Comparison of ENCODE assay signal across 20 cellular contexts in genomic region chr15:43774062-43774461, GRCh38. TPM values are rescaled to one million over a fixed set of nuclear protein-coding genes. Genes with fewer than 3 reads are reported as not detected.
DNase-seq lines count a peak whose midpoint lies in the region; ATAC-seq and TF ChIP-seq lines count a peak whose summit lies in the region.
"Had no signal": no experiment of that assay in that cellular context is flagged by ENCODE, and none has a peak within 500 bp of the region (broad histone marks: within the 10 kb centered on the region; RNA-seq: fewer than 3 reads in every experiment).

No MANE protein-coding gene starts in this region.

- TF ChIP-seq POLR2A in prostate gland (IDR thresholded peaks at IDR 0.05): no peak

- peaks cover 26% of the 10 kb centered on the region for H3K36me3 Mint-ChIP-seq in activated naive CD8-positive, alpha-beta T cell treated with anti-CD3 and anti-CD28 coated beads for 36 hours

- no peak for DNase-seq in activated naive CD8-positive, alpha-beta T cell treated with anti-CD3 and anti-CD28 coated beads for 36 hours
- DNase-seq in prostate gland (ENCODE audit: low spot score) (no peak), cortex of kidney (lab: John Stamatoyannopoulos, UW) (no peak)
- DNase-seq: activated gamma-delta T cell treated with Interleukin-2 at 50 U/mL for 16 hours; AML-193; DMS 273 treated with DMSO at 0.1 percent for 48 hours; effector CD4-positive, alpha-beta T cell; kidney glomerular epithelial cell; MM.1S; NCI-H2081; NCI-H69; Peyer's patch; substantia nigra; WERI-Rb-1 had no signal

- H3K9me3 Mint-ChIP-seq in activated naive CD8-positive, alpha-beta T cell treated with anti-CD3 and anti-CD28 coated beads for 36 hours: no peaks in the 10 kb centered on the region

- H3K4me1 ChIP-seq in DOHH2 (ENCODE audit: control insufficient read depth, low read length) (peaks cover 66% of the 10 kb centered on the region), prostate gland (replicated peaks) (no peaks in the 10 kb centered on the region)
- H3K4me1 ChIP-seq: breast epithelium had no signal

- peak overlapping the region; percentile 93 for H3K4me2 ChIP-seq in DOHH2 (ENCODE audit: low read length)

- H3K9me2 ChIP-seq in DOHH2 (replicated peaks; ENCODE audit: control insufficient read depth, low read length): no peaks in the 10 kb centered on the region

- no peaks in the 10 kb centered on the region for H3K27me3 ChIP-seq in DOHH2 (ENCODE audit: control insufficient read depth, low read length)
- H3K27me3 ChIP-seq in prostate gland (replicated peaks; ENCODE audit: insufficient read depth): no peaks in the 10 kb centered on the region
- H3K27me3 ChIP-seq: breast epithelium, neutrophil, Peyer's patch, right atrium auricular region had no signal

- H3K4me1 Mint-ChIP-seq in activated naive CD8-positive, alpha-beta T cell treated with anti-CD3 and anti-CD28 coated beads for 36 hours: peaks cover 23% of the 10 kb centered on the region

- no peak for ATAC-seq in HG02840 (IDR thresholded peaks at IDR 0.05; ENCODE audit: low FRiP score, unreplicated experiment)

- no peaks in the 10 kb centered on the region for H3K9me3 ChIP-seq in DOHH2 (ENCODE audit: control insufficient read depth, insufficient read depth, low read length)
- H3K9me3 ChIP-seq in prostate gland: no peaks in the 10 kb centered on the region
- H3K9me3 ChIP-seq: breast epithelium, neutrophil, Peyer's patch, right atrium auricular region had no signal

- intact Hi-C loops in prostate gland (cut with DNase I): loop anchor here (5.0 kb wide), 1 partner anchor 337 kb away; no protein-coding TSS in a partner anchor

- peaks cover 11% of the 10 kb centered on the region; the same call in 1 of the 2 replicates for H4K20me1 ChIP-seq in DOHH2 (ENCODE audit: control insufficient read depth, insufficient read depth, low read depth, low read length)

- no peak overlapping the region for H3K4me3 Mint-ChIP-seq in activated naive CD8-positive, alpha-beta T cell treated with anti-CD3 and anti-CD28 coated beads for 36 hours

- peaks cover 89% of the 10 kb centered on the region for H3K36me3 ChIP-seq in DOHH2 (ENCODE audit: control insufficient read depth, low read length)
- H3K36me3 ChIP-seq in prostate gland: peaks cover 8 to 10% of the 10 kb centered on the region in 2 donors
- H3K36me3 ChIP-seq: breast epithelium had no signal

- peaks cover 63% of the 10 kb centered on the region for H3K79me2 ChIP-seq in DOHH2 (ENCODE audit: control insufficient read depth, low read length)

- WGBS in prostate gland: 69% methylated on average over 4 of the region's 4 CpGs

- no peaks in the 10 kb centered on the region for H3K27me3 Mint-ChIP-seq in activated naive CD8-positive, alpha-beta T cell treated with anti-CD3 and anti-CD28 coated beads for 36 hours

- H3K4me3 ChIP-seq in DOHH2 (ENCODE audit: low read length) (peak overlapping the region; percentile 95), prostate gland (no peak overlapping the region)
- H3K4me3 ChIP-seq: breast epithelium, Peyer's patch, right atrium auricular region had no signal

- peak overlapping the region; percentile 7 for H3K27ac Mint-ChIP-seq in activated naive CD8-positive, alpha-beta T cell treated with anti-CD3 and anti-CD28 coated beads for 36 hours

- peak overlapping the region; percentile 92 for H3K27ac ChIP-seq in 22Rv1
- peak overlapping the region; percentile 97 for H3K27ac ChIP-seq in DOHH2 (ENCODE audit: low read depth, low read length)
- no peak overlapping the region for H3K27ac ChIP-seq in prostate gland
- H3K27ac ChIP-seq: neutrophil, Peyer's patch, right atrium auricular region had no signal

- H3F3A ChIP-seq in DOHH2 (ENCODE audit: control insufficient read depth, insufficient read depth): peaks cover 75% of the 10 kb centered on the region

- no peak for TF ChIP-seq CTCF in 22Rv1 (IDR thresholded peaks at IDR 0.05)
- TF ChIP-seq CTCF in DOHH2 (IDR thresholded peaks at IDR 0.05; ENCODE audit: low read depth, low read length, poor library complexity, severe bottlenecking): no peak
- TF ChIP-seq CTCF in prostate gland (IDR thresholded peaks at IDR 0.05): no peak

RNA-seq across cellular contexts. Expression of gene ELL3, which starts 2.7 kb away (rescaled TPM):
- total RNA-seq in activated naive CD8-positive, alpha-beta T cell treated with anti-CD3 and anti-CD28 coated beads for 36 hours: 1 to 10 TPM; 1.4 to 2.4 TPM
- total RNA-seq in prostate gland: 1 to 10 TPM; 4.7 to 7.7 TPM

RNA-seq across cellular contexts. Expression of gene SERF2, which starts 18.1 kb away (rescaled TPM):
- total RNA-seq in activated naive CD8-positive, alpha-beta T cell treated with anti-CD3 and anti-CD28 coated beads for 36 hours: 100 to 1,000 TPM; 695 to 709 TPM
- total RNA-seq in prostate gland: 1,000 to 10,000 TPM in 1 of 2 donors, 100 to 1,000 TPM in 1; 966 to 1,595 TPM

RNA-seq across cellular contexts. Expression of gene SERINC4, which starts 26.0 kb away (rescaled TPM):
- under 1 TPM; 0.08 to 0.14 TPM for total RNA-seq in activated naive CD8-positive, alpha-beta T cell treated with anti-CD3 and anti-CD28 coated beads for 36 hours
- 1 to 10 TPM in 1 of 2 donors, not detected in 1; 3.9 TPM for total RNA-seq in prostate gland
- total RNA-seq: Peyer's patch had no signal

RNA-seq across cellular contexts. Expression of gene HYPK, which starts 26.3 kb away (rescaled TPM):
- total RNA-seq in activated naive CD8-positive, alpha-beta T cell treated with anti-CD3 and anti-CD28 coated beads for 36 hours: 10 to 100 TPM; 20.9 to 24.0 TPM
- 10 to 100 TPM; 10.9 to 19.9 TPM for total RNA-seq in prostate gland

RNA-seq across cellular contexts. Expression of gene PDIA3, which starts 27.8 kb away (rescaled TPM):
- 100 to 1,000 TPM; 335 to 338 TPM for total RNA-seq in activated naive CD8-positive, alpha-beta T cell treated with anti-CD3 and anti-CD28 coated beads for 36 hours
- 100 to 1,000 TPM; 172 to 432 TPM for total RNA-seq in prostate gland

Comparison
In these comparisons a context has a peak if more than half of its experiments do, and no peak if none do; other contexts are left out.
1. H3K27ac ChIP-seq: peak in 22Rv1 (single experiment) and DOHH2 (single experiment); none in prostate gland (0 of 2).